Comparison of ENCODE assay signal across 8 cellular contexts in the genomic region with DNA sequence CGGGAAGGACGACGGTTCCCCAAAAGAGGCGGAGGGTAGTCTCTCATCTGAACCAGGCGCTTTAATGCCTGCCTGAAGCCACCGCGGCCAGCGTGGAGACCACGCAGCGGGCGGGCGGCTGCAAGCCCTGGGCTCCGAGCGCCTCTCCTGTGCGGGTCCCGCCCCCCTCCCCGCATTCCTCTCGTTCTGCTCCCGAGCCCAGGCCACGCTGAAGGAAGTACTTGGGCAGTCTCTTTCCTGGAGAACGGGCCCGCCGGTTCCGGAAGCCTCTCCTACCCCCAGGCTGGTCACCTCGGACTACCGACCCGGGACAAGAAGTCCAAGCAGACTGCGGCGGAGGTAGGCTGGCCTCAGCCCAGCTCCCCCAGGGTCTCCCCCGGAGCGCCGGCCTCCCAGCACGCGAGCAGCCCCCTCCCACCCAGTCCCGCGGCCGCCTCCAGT. TPM values are rescaled to one million over a fixed set of nuclear protein-coding genes. Genes with fewer than 3 reads are reported as not detected.
A peak's percentile ranks its signal among the peaks of the same experiment; 100 is the strongest.
DNase-seq lines count a peak whose midpoint lies in the region; ATAC-seq and TF ChIP-seq lines count a peak whose summit lies in the region.

No MANE protein-coding gene starts in this region.

- H3K4me1 ChIP-seq in HCT116 (ENCODE audit: control insufficient read depth in 1 of 2, insufficient read depth in 2 of 2, low read length in 2 of 2) (peaks cover 9 to 21% of the 10 kb centered on the region in 2 experiments; a peak in 3 of 4 replicates), OCI-LY3 (ENCODE audit: low read length) (peaks cover 11% of the 10 kb centered on the region), stomach smooth muscle (ENCODE audit: control insufficient read depth, insufficient read depth, low read length) (peaks cover 10% of the 10 kb centered on the region)

- H3K4me3 ChIP-seq in HCT116 (replicated peaks in 1 of 2; ENCODE audit: low read depth in 1 of 2, low read length in 2 of 2), result peak overlapping the region; percentile 72
- peak overlapping the region; percentile 97 for H3K4me3 ChIP-seq in OCI-LY3 (ENCODE audit: low read length)
- H3K4me3 ChIP-seq in stomach smooth muscle (ENCODE audit: low read length in 2 of 2), result peak overlapping the region; percentile 76 to 83

- POLR2A ChIA-PET in HCT116 (lab: Charles Lee), result no interaction called here

- no peaks in the 10 kb centered on the region for H3K9me3 ChIP-seq in HCT116 (ENCODE audit: control insufficient read depth in 1 of 2, insufficient read depth in 1 of 2, low read depth in 1 of 2, low read length in 2 of 2)
- H3K9me3 ChIP-seq in OCI-LY3 (ENCODE audit: insufficient read depth, low read length), result no peaks in the 10 kb centered on the region
- H3K9me3 ChIP-seq in stomach smooth muscle (ENCODE audit: control insufficient read depth in 2 of 2, low read length in 2 of 2), result no peaks in the 10 kb centered on the region

- no peaks in the 10 kb centered on the region for H3K79me2 ChIP-seq in HCT116 (ENCODE audit: insufficient read depth, low read length)
- H3K79me2 ChIP-seq in OCI-LY3 (ENCODE audit: low read length), result no peaks in the 10 kb centered on the region

- no peak for TF ChIP-seq RAD21 in HCT116 (IDR thresholded peaks at IDR 0.05; ENCODE audit: low read depth)

- no peaks in the 10 kb centered on the region for H4K20me1 ChIP-seq in HCT116 (ENCODE audit: insufficient read depth)
- no peaks in the 10 kb centered on the region for H4K20me1 ChIP-seq in OCI-LY3 (ENCODE audit: insufficient read depth, low read length)

- no peak for TF ChIP-seq CTCF in HCT116 (IDR thresholded peaks at IDR 0.05 in 2 of 3, conservative IDR thresholded peaks at IDR 0.05 in 1 of 3; ENCODE audit: borderline replicate concordance in 1 of 3, insufficient read depth in 1 of 3, low read depth in 2 of 3, low read length in 2 of 3)
- TF ChIP-seq CTCF in OCI-LY3 (IDR thresholded peaks at IDR 0.05; ENCODE audit: low read depth, low read length), result no peak

- H3K9ac ChIP-seq in HCT116 (ENCODE audit: low read length) (peak overlapping the region; percentile 65), OCI-LY3 (ENCODE audit: low read length) (peak overlapping the region; percentile 69), stomach smooth muscle (ENCODE audit: low read length in 2 of 2) (peak overlapping the region in 1 of 2 donors; percentile 63)

- H3K27ac ChIP-seq in HCT116 (ENCODE audit: low read depth, low read length), result peak overlapping the region; percentile 83
- no peak overlapping the region for H3K27ac ChIP-seq in OCI-LY3 (ENCODE audit: low read length)
- peak overlapping the region; percentile 62 for H3K27ac ChIP-seq in stomach smooth muscle (ENCODE audit: low read length)

- peaks cover 13% of the 10 kb centered on the region for H3K4me1 Mint-ChIP-seq in dendritic cell treated with granulocyte-macrophage colony-stimulating factor and Interleukin-4, amounts not matched to agents 40 ng/mL and 50 ng/mL, for 4 days (ENCODE audit: low read depth)

- no peaks in the 10 kb centered on the region for H3K36me3 Mint-ChIP-seq in dendritic cell treated with granulocyte-macrophage colony-stimulating factor and Interleukin-4, amounts not matched to agents 40 ng/mL and 50 ng/mL, for 4 days (ENCODE audit: low read depth)

- no peaks in the 10 kb centered on the region for H3K27me3 ChIP-seq in HCT116 (ENCODE audit: insufficient read depth, low read length)
- no peaks in the 10 kb centered on the region for H3K27me3 ChIP-seq in OCI-LY3 (ENCODE audit: low read depth, low read length)
- H3K27me3 ChIP-seq in stomach smooth muscle (ENCODE audit: control insufficient read depth in 1 of 2, insufficient read depth in 2 of 2, low read length in 2 of 2), result no peaks in the 10 kb centered on the region

- RAD21 ChIA-PET in HCT116 (lab: Charles Lee; ENCODE audit: low non-redundant PET in 1 of 2, low total read pairs in 2 of 2, uncharacterized antibody in 2 of 2, unreplicated experiment in 2 of 2), result no interaction called here

- peak overlapping the region; percentile 78 for H3K4me3 Mint-ChIP-seq in dendritic cell treated with granulocyte-macrophage colony-stimulating factor and Interleukin-4, amounts not matched to agents 40 ng/mL and 50 ng/mL, for 4 days

- H2AFZ ChIP-seq in HCT116 (ENCODE audit: low read depth, low read length, poor library complexity, severe bottlenecking) (peak overlapping the region; percentile 65), OCI-LY3 (ENCODE audit: low read depth, low read length) (peak overlapping the region; percentile 83)

- peaks cover 82% of the 10 kb centered on the region for H3K27me3 Mint-ChIP-seq in dendritic cell treated with granulocyte-macrophage colony-stimulating factor and Interleukin-4, amounts not matched to agents 40 ng/mL and 50 ng/mL, for 4 days

- BruUV-seq in HCT116 (replicated peaks; lab: Mats Ljungman, UMichigan), result no TSS peak

- no peaks in the 10 kb centered on the region for H3K9me3 Mint-ChIP-seq in dendritic cell treated with granulocyte-macrophage colony-stimulating factor and Interleukin-4, amounts not matched to agents 40 ng/mL and 50 ng/mL, for 4 days

- no peak for TF ChIP-seq POLR2A in HCT116 (IDR thresholded peaks at IDR 0.05; ENCODE audit: borderline replicate concordance, extremely low read depth, insufficient read depth, insufficient read length)

- intact Hi-C loops in HCT116 (cut with micrococcal nuclease) (no loop called here), left colon (cut with DNase I, micrococcal nuclease) (loop anchor here in 1 of 2 donors (5.0 kb wide), 1 partner anchor 56 kb away; no protein-coding TSS in a partner anchor)
- intact Hi-C loops in dendritic cell treated with granulocyte-macrophage colony-stimulating factor and Interleukin-4, amounts not matched to agents 40 ng/mL and 50 ng/mL, for 4 days (cut with micrococcal nuclease), result no loop called here

- peak overlapping the region; percentile 21 for H3K27ac Mint-ChIP-seq in dendritic cell treated with granulocyte-macrophage colony-stimulating factor and Interleukin-4, amounts not matched to agents 40 ng/mL and 50 ng/mL, for 4 days

- CTCF ChIA-PET in HCT116 (lab: Charles Lee), result interaction anchor here (0.7 kb wide), 1 partner anchor 520 kb away, joined by 4 read pairs; no protein-coding TSS in a partner anchor

- peak; percentile 56 for ATAC-seq in HCT116
- ATAC-seq in left colon, result peak; percentile 61

- DNase-seq in activated CD4-positive, alpha-beta T cell treated with anti-CD3 and anti-CD28 coated beads for 48 hours, result peak; percentile 3
- no peak for DNase-seq in activated CD4-positive, alpha-beta T cell treated with anti-CD3 and anti-CD28 coated beads for 1 hour
- DNase-seq in HCT116 (ENCODE audit: low read depth, low spot score) (peak; percentile 2), left colon (peak; percentile 47 to 65), NCI-H187 treated with DMSO at 0.1 percent for 48 hours (lab: John Stamatoyannopoulos, UW) (no peak)

- H3K9me2 ChIP-seq in HCT116 (ENCODE audit: insufficient read depth), result no peaks in the 10 kb centered on the region

- H3K4me2 ChIP-seq in HCT116 (ENCODE audit: low read length), result peak overlapping the region; percentile 89
- peak overlapping the region; percentile 99 for H3K4me2 ChIP-seq in OCI-LY3 (ENCODE audit: low read length)

- H3K36me3 ChIP-seq in HCT116 (ENCODE audit: control insufficient read depth in 1 of 2, insufficient read depth in 2 of 2, low read length in 2 of 2) (no peaks in the 10 kb centered on the region), OCI-LY3 (replicated peaks; ENCODE audit: low read depth, low read length) (no peaks in the 10 kb centered on the region), stomach smooth muscle (ENCODE audit: control insufficient read depth in 2 of 2, insufficient read depth in 2 of 2, low read length in 2 of 2) (no peaks in the 10 kb centered on the region)

TF ChIP-seq in HCT116, 20 proteins besides CTCF, POLR2A, EP300 and RAD21:
- no peak for TF ChIP-seq CBX3 (IDR thresholded peaks at IDR 0.05; ENCODE audit: low read depth)
- no peak for TF ChIP-seq YY1 (IDR thresholded peaks at IDR 0.05; ENCODE audit: extremely low read depth, insufficient replicate concordance, low read depth, low read length)
- TF ChIP-seq EZH2 (IDR thresholded peaks at IDR 0.05), result no peak
- no peak for TF ChIP-seq ZNF274 (IDR thresholded peaks at IDR 0.05; ENCODE audit: low read depth, low read length)
- no peak for TF ChIP-seq CEBPB (IDR thresholded peaks at IDR 0.05; ENCODE audit: low read depth)
- TF ChIP-seq, protein P1, sequence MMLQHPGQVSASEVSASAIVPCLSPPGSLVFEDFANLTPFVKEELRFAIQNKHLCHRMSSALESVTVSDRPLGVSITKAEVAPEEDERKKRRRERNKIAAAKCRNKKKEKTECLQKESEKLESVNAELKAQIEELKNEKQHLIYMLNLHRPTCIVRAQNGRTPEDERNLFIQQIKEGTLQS (IDR thresholded peaks at IDR 0.05), result no peak
- no peak for TF ChIP-seq POLR2AphosphoS5 (IDR thresholded peaks at IDR 0.05; ENCODE audit: low read depth, low read length)
- TF ChIP-seq TCF7L2 (IDR thresholded peaks at IDR 0.05; ENCODE audit: borderline replicate concordance, extremely low read depth, insufficient read depth, insufficient read length), result no peak

RNA-seq across cellular contexts. Expression of gene PPIC, which starts 0.6 kb away (rescaled TPM):
- total RNA-seq in HCT116 (2021; ENCODE audit: unreplicated experiment) (21.5 TPM), left colon (10 to 100 TPM; 79.8 to 86.0 TPM)
- polyA plus RNA-seq in HCT116 (2012), result 20.2 and 22.0 TPM in 2 replicates

RNA-seq across cellular contexts. Expression of gene PRDM6, which starts 53.1 kb away (rescaled TPM):
- 0.22 TPM for total RNA-seq in HCT116 (2021; ENCODE audit: unreplicated experiment)
- 0.02 and 0.22 TPM in 2 replicates for polyA plus RNA-seq in HCT116 (2012)
- 1 to 10 TPM; 1.2 to 2.2 TPM for total RNA-seq in left colon

Comparison
In these comparisons a context has a peak if more than half of its experiments do, and no peak if none do; other contexts are left out.
1. DNase-seq: peak in activated CD4-positive, alpha-beta T cell treated with anti-CD3 and anti-CD28 coated beads for 48 hours (single experiment), HCT116 (single experiment) and left colon (2 of 2); none in activated CD4-positive, alpha-beta T cell treated with anti-CD3 and anti-CD28 coated beads for 1 hour (single experiment) and NCI-H187 treated with DMSO at 0.1 percent for 48 hours (single experiment).
2. Peak in every context shown above with its lines, with median percentiles within 50 percentile points of each other: H3K4me3 ChIP-seq.